In genomic region chr18:70249861-70250260, GRCh38 we compare ENCODE assay signal across 1 cellular context. TPM values are rescaled to one million over a fixed set of nuclear protein-coding genes. Genes with fewer than 3 reads are reported as not detected.
"Had no signal": no experiment of that assay in that cellular context is flagged by ENCODE, and none has a peak within 500 bp of the region (broad histone marks: within the 10 kb centered on the region; RNA-seq: fewer than 3 reads in every experiment).

No MANE protein-coding gene starts in this region.

RNA-seq across cellular contexts. Expression of gene SOCS6, which starts 39.0 kb away (rescaled TPM):
- total RNA-seq: OCI-LY7 had no signal
